ENCODE assay signal across 1 cellular context in the genomic region with DNA sequence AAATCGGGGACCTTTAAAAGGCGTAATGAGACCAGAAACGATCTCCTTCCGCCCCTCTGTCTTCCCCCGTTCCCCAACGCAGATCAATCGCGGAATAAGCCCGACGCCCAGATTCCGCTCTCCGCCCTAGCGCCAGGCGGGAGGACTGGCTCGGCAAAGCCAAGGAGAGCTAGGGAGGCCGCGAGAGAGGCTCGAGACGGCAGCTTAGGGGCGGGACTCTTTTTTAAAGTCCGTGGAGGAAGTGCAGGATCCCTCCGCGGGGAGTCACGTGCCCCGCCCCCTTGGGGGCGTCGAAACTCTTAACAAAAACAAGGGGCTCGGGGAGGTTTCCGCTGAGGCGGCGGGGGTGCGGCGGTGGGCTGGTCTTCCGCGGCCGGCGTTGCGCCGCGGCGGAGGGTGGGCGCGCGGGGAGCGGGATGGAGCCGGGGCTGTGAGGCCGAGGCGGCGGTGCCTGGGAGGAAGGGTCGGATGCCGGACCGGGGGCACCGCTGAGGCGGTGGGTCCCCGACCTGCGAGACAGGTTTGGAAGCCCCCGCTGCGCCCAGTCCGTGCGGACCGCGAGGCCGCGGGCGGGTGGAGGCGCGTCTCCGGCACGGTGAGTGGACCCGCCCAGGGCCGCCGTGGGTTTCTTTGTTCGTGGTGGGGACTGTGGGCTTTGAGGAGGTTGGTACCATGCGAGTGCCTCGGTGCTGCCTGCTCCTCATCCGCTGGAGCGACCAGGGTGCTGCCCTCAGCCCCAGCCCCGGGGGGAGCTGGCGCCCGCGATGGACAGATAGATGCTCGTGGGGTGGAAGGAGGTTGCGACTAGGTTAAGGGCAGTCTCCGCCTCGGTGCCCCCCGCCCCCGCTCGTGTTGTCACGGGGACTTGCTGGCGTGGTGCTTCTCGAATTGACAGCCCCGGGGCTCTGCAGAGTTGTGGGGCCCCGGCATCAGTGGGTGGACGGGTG.
TF ChIP-seq lines count a peak whose summit lies in the region.

A gene with protein sequence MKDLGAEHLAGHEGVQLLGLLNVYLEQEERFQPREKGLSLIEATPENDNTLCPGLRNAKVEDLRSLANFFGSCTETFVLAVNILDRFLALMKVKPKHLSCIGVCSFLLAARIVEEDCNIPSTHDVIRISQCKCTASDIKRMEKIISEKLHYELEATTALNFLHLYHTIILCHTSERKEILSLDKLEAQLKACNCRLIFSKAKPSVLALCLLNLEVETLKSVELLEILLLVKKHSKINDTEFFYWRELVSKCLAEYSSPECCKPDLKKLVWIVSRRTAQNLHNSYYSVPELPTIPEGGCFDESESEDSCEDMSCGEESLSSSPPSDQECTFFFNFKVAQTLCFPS (plus strand): TSS at position 296 of the 947 bp plus-strand sequence. CDS start 1,326 bp downstream, outside the sequence.

TF ChIP-seq in PFSK-1, 5 proteins besides CTCF, POLR2A, EP300 and RAD21:
- TF ChIP-seq SIN3A (IDR thresholded peaks at IDR 0.05; ENCODE audit: borderline replicate concordance, insufficient read depth, low read length) (peak; percentile 93; the same call in 1 of the 2 replicates), POLR2AphosphoS5 (IDR thresholded peaks at IDR 0.05; ENCODE audit: low read depth, low read length) (no peak), FOXP2 (optimal IDR thresholded peaks at IDR 0.05; ENCODE audit: borderline replicate concordance, extremely low read depth, extremely low read length, insufficient read depth) (no peak)
- TF ChIP-seq, protein P1, sequence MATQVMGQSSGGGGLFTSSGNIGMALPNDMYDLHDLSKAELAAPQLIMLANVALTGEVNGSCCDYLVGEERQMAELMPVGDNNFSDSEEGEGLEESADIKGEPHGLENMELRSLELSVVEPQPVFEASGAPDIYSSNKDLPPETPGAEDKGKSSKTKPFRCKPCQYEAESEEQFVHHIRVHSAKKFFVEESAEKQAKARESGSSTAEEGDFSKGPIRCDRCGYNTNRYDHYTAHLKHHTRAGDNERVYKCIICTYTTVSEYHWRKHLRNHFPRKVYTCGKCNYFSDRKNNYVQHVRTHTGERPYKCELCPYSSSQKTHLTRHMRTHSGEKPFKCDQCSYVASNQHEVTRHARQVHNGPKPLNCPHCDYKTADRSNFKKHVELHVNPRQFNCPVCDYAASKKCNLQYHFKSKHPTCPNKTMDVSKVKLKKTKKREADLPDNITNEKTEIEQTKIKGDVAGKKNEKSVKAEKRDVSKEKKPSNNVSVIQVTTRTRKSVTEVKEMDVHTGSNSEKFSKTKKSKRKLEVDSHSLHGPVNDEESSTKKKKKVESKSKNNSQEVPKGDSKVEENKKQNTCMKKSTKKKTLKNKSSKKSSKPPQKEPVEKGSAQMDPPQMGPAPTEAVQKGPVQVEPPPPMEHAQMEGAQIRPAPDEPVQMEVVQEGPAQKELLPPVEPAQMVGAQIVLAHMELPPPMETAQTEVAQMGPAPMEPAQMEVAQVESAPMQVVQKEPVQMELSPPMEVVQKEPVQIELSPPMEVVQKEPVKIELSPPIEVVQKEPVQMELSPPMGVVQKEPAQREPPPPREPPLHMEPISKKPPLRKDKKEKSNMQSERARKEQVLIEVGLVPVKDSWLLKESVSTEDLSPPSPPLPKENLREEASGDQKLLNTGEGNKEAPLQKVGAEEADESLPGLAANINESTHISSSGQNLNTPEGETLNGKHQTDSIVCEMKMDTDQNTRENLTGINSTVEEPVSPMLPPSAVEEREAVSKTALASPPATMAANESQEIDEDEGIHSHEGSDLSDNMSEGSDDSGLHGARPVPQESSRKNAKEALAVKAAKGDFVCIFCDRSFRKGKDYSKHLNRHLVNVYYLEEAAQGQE (IDR thresholded peaks at IDR 0.05; ENCODE audit: insufficient read depth in 1 of 2, low read depth in 2 of 2, low read length in 2 of 2) = peak in 1 of 2 experiments; percentile 13; a peak in 1 of 4 replicates
